1 cellular context compared by ENCODE assay signal in the genomic region with DNA sequence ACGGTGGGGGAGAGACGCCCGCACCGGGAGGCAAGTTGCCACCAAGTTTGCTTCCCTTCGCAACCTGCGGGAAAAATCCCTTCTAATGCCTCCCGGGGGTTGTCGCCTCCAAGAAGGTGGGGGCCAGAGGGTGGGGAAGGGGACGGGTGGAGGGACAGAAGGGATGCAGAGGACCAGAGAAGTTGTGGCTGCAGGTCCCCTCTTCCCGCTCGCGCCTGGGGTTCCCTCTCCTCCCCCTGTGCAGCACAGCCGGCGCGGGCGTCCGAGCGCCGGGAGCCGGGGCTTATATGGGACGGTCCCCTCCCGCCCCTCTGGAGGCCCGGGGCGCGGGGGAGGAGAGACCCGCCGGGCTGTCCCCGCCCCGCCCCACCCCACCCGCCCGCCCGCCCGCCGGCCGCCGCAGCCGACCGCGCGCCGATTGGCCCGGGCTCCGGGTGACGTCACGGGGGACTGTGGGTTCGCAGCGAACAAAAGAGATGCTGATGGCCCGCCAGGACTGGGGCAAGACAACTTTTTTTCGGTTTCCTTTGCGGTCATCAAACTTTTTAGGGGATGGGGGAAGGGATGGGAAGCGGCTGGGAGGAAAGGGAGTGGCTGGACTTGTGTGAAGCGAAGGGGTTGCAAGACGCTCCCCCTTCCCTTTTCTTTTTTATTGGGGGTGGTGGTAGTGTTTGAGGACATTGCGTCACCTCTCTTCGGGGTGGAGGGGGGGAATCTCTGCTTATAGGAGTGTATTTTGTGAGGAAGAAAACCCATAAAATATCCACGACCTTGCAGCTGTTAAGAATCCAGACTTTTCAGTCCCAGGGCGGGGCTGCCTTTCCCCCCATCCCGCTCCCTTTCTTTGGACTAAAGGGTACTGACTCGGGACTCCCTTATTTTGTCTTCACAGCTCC.
TF ChIP-seq lines count a peak whose summit lies in the region.

A gene (minus strand): TSS at position 260 of the 896 bp plus-strand sequence. CDS start 266 bp downstream, outside the sequence.

TF ChIP-seq in HepG2, 621 proteins besides CTCF, POLR2A, EP300 and RAD21 (continued from another document and continues in another):
- TF ChIP-seq, protein P1, sequence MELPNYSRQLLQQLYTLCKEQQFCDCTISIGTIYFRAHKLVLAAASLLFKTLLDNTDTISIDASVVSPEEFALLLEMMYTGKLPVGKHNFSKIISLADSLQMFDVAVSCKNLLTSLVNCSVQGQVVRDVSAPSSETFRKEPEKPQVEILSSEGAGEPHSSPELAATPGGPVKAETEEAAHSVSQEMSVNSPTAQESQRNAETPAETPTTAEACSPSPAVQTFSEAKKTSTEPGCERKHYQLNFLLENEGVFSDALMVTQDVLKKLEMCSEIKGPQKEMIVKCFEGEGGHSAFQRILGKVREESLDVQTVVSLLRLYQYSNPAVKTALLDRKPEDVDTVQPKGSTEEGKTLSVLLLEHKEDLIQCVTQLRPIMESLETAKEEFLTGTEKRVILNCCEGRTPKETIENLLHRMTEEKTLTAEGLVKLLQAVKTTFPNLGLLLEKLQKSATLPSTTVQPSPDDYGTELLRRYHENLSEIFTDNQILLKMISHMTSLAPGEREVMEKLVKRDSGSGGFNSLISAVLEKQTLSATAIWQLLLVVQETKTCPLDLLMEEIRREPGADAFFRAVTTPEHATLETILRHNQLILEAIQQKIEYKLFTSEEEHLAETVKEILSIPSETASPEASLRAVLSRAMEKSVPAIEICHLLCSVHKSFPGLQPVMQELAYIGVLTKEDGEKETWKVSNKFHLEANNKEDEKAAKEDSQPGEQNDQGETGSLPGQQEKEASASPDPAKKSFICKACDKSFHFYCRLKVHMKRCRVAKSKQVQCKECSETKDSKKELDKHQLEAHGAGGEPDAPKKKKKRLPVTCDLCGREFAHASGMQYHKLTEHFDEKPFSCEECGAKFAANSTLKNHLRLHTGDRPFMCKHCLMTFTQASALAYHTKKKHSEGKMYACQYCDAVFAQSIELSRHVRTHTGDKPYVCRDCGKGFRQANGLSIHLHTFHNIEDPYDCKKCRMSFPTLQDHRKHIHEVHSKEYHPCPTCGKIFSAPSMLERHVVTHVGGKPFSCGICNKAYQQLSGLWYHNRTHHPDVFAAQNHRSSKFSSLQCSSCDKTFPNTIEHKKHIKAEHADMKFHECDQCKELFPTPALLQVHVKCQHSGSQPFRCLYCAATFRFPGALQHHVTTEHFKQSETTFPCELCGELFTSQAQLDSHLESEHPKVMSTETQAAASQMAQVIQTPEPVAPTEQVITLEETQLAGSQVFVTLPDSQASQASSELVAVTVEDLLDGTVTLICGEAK (IDR thresholded peaks at IDR 0.05): no peak
- TF ChIP-seq, protein P1 (CRISPR knock-in tag; IDR thresholded peaks at IDR 0.05): peak; percentile 24; the same call in 1 of the 2 replicates
- TF ChIP-seq MLLT10 (CRISPR knock-in tag; IDR thresholded peaks at IDR 0.05) (0 out of 2 replicates have a peak, but pooled peaks have one; percentile 24), KDM1A (CRISPR knock-in tag; IDR thresholded peaks at IDR 0.05) (no peak), MAZ (IDR thresholded peaks at IDR 0.05; ENCODE audit: borderline replicate concordance, low read depth, low read length) (peak; percentile 97), MAZ (CRISPR knock-in tag; IDR thresholded peaks at IDR 0.05; ENCODE audit: low read depth) (peak; percentile 97), ZNF598 (CRISPR knock-in tag; IDR thresholded peaks at IDR 0.05; ENCODE audit: borderline replicate concordance) (peak; percentile 61; the same call in 1 of the 2 replicates), ZNF883 (CRISPR knock-in tag; IDR thresholded peaks at IDR 0.05; ENCODE audit: not compliant biosample characterization) (peak; percentile 97), SAP130 (CRISPR knock-in tag; IDR thresholded peaks at IDR 0.05; ENCODE audit: low read depth) (peak; percentile 75), CC2D1A (CRISPR knock-in tag; IDR thresholded peaks at IDR 0.05) (no peak), RFXAP (CRISPR knock-in tag; IDR thresholded peaks at IDR 0.05; ENCODE audit: borderline replicate concordance) (no peak), RXRB (CRISPR knock-in tag; IDR thresholded peaks at IDR 0.05; ENCODE audit: borderline replicate concordance) (peak; percentile 68; the same call in 1 of the 2 replicates), ZNF180 (CRISPR knock-in tag; IDR thresholded peaks at IDR 0.05; ENCODE audit: borderline replicate concordance, low read depth) (peak; percentile 80; the same call in 1 of the 2 replicates), FLYWCH1 (CRISPR knock-in tag; IDR thresholded peaks at IDR 0.05) (no peak), ZIK1 (CRISPR knock-in tag; IDR thresholded peaks at IDR 0.05; ENCODE audit: borderline replicate concordance, low read depth) (no peak; the same call in 1 of the 2 replicates)
- TF ChIP-seq, protein P2, sequence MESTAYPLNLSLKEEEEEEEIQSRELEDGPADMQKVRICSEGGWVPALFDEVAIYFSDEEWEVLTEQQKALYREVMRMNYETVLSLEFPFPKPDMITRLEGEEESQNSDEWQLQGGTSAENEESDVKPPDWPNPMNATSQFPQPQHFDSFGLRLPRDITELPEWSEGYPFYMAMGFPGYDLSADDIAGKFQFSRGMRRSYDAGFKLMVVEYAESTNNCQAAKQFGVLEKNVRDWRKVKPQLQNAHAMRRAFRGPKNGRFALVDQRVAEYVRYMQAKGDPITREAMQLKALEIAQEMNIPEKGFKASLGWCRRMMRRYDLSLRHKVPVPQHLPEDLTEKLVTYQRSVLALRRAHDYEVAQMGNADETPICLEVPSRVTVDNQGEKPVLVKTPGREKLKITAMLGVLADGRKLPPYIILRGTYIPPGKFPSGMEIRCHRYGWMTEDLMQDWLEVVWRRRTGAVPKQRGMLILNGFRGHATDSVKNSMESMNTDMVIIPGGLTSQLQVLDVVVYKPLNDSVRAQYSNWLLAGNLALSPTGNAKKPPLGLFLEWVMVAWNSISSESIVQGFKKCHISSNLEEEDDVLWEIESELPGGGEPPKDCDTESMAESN (CRISPR knock-in tag; conservative IDR thresholded peaks at IDR 0.05): peak; percentile 68
- TF ChIP-seq, protein P3, sequence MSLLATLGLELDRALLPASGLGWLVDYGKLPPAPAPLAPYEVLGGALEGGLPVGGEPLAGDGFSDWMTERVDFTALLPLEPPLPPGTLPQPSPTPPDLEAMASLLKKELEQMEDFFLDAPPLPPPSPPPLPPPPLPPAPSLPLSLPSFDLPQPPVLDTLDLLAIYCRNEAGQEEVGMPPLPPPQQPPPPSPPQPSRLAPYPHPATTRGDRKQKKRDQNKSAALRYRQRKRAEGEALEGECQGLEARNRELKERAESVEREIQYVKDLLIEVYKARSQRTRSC (CRISPR knock-in tag; IDR thresholded peaks at IDR 0.05; ENCODE audit: low read depth): no peak
- TF ChIP-seq, protein P4, sequence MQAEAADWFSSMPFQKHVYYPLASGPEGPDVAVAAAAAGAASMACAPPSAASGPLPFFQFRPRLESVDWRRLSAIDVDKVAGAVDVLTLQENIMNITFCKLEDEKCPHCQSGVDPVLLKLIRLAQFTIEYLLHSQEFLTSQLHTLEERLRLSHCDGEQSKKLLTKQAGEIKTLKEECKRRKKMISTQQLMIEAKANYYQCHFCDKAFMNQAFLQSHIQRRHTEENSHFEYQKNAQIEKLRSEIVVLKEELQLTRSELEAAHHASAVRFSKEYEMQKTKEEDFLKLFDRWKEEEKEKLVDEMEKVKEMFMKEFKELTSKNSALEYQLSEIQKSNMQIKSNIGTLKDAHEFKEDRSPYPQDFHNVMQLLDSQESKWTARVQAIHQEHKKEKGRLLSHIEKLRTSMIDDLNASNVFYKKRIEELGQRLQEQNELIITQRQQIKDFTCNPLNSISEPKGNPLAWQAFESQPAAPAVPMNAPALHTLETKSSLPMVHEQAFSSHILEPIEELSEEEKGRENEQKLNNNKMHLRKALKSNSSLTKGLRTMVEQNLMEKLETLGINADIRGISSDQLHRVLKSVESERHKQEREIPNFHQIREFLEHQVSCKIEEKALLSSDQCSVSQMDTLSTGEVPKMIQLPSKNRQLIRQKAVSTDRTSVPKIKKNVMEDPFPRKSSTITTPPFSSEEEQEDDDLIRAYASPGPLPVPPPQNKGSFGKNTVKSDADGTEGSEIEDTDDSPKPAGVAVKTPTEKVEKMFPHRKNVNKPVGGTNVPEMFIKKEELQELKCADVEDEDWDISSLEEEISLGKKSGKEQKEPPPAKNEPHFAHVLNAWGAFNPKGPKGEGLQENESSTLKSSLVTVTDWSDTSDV (CRISPR knock-in tag; IDR thresholded peaks at IDR 0.05): peak; percentile 60
- TF ChIP-seq, protein P5, sequence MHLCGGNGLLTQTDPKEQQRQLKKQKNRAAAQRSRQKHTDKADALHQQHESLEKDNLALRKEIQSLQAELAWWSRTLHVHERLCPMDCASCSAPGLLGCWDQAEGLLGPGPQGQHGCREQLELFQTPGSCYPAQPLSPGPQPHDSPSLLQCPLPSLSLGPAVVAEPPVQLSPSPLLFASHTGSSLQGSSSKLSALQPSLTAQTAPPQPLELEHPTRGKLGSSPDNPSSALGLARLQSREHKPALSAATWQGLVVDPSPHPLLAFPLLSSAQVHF (CRISPR knock-in tag; IDR thresholded peaks at IDR 0.05): peak; percentile 92
- TF ChIP-seq, protein P6, sequence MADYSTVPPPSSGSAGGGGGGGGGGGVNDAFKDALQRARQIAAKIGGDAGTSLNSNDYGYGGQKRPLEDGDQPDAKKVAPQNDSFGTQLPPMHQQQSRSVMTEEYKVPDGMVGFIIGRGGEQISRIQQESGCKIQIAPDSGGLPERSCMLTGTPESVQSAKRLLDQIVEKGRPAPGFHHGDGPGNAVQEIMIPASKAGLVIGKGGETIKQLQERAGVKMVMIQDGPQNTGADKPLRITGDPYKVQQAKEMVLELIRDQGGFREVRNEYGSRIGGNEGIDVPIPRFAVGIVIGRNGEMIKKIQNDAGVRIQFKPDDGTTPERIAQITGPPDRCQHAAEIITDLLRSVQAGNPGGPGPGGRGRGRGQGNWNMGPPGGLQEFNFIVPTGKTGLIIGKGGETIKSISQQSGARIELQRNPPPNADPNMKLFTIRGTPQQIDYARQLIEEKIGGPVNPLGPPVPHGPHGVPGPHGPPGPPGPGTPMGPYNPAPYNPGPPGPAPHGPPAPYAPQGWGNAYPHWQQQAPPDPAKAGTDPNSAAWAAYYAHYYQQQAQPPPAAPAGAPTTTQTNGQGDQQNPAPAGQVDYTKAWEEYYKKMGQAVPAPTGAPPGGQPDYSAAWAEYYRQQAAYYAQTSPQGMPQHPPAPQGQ (CRISPR knock-in tag; IDR thresholded peaks at IDR 0.05; ENCODE audit: borderline replicate concordance): no peak
- TF ChIP-seq, protein P7, sequence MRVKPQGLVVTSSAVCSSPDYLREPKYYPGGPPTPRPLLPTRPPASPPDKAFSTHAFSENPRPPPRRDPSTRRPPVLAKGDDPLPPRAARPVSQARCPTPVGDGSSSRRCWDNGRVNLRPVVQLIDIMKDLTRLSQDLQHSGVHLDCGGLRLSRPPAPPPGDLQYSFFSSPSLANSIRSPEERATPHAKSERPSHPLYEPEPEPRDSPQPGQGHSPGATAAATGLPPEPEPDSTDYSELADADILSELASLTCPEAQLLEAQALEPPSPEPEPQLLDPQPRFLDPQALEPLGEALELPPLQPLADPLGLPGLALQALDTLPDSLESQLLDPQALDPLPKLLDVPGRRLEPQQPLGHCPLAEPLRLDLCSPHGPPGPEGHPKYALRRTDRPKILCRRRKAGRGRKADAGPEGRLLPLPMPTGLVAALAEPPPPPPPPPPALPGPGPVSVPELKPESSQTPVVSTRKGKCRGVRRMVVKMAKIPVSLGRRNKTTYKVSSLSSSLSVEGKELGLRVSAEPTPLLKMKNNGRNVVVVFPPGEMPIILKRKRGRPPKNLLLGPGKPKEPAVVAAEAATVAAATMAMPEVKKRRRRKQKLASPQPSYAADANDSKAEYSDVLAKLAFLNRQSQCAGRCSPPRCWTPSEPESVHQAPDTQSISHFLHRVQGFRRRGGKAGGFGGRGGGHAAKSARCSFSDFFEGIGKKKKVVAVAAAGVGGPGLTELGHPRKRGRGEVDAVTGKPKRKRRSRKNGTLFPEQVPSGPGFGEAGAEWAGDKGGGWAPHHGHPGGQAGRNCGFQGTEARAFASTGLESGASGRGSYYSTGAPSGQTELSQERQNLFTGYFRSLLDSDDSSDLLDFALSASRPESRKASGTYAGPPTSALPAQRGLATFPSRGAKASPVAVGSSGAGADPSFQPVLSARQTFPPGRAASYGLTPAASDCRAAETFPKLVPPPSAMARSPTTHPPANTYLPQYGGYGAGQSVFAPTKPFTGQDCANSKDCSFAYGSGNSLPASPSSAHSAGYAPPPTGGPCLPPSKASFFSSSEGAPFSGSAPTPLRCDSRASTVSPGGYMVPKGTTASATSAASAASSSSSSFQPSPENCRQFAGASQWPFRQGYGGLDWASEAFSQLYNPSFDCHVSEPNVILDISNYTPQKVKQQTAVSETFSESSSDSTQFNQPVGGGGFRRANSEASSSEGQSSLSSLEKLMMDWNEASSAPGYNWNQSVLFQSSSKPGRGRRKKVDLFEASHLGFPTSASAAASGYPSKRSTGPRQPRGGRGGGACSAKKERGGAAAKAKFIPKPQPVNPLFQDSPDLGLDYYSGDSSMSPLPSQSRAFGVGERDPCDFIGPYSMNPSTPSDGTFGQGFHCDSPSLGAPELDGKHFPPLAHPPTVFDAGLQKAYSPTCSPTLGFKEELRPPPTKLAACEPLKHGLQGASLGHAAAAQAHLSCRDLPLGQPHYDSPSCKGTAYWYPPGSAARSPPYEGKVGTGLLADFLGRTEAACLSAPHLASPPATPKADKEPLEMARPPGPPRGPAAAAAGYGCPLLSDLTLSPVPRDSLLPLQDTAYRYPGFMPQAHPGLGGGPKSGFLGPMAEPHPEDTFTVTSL (CRISPR knock-in tag; IDR thresholded peaks at IDR 0.05; ENCODE audit: borderline replicate concordance): peak; percentile 83
- TF ChIP-seq, protein P8, sequence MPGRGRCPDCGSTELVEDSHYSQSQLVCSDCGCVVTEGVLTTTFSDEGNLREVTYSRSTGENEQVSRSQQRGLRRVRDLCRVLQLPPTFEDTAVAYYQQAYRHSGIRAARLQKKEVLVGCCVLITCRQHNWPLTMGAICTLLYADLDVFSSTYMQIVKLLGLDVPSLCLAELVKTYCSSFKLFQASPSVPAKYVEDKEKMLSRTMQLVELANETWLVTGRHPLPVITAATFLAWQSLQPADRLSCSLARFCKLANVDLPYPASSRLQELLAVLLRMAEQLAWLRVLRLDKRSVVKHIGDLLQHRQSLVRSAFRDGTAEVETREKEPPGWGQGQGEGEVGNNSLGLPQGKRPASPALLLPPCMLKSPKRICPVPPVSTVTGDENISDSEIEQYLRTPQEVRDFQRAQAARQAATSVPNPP (CRISPR knock-in tag; IDR thresholded peaks at IDR 0.05): peak; percentile 93
